Comparison of ENCODE assay signal across 9 cellular contexts in the genomic region with DNA sequence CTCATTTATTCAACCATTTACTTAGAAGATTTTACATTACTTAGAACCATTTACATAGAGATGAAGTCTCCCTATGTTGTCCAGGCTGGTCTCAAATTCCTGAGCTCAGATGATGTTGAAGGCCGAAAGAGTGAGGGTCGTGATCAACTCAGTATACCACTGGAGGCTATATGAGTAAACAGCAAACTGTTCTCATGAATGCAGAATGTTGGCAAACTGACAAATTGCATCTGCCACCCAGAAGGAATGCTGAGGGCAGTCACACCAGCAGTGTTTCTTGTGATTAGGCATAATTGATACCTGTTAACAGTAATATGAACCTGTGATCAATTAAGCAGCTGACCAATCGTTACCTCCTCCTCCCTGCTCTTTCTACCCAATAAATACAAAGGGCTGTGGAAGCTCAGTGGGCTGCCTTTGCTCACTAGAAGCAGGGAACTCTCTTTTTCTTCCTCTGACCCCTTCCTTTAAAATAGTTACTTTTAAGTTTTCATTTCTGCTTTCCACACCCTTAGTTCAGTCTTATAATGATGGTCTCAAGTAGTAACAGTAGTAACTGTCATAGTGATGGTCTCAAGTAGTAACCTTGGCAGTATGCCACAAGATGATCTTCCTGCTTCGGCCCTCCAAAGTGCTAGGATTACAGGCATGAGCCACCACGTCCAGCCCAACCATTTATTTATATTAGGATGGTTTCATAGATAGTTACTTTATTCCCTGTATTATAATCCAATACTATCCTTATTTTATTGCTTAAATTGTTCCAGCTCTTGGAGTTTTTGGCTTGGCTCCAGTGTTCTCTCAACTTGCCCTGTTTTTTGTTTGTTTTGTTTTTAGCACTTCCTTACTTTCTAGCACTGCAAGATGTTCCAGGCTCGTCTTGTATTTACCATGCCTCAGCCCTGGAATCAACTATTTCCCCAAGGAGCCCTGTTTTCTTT. TPM values are rescaled to one million over a fixed set of nuclear protein-coding genes. Genes with fewer than 3 reads are reported as not detected.
A peak's percentile ranks its signal among the peaks of the same experiment; 100 is the strongest.
DNase-seq lines count a peak whose midpoint lies in the region; ATAC-seq and TF ChIP-seq lines count a peak whose summit lies in the region.
"Had no signal": no experiment of that assay in that cellular context is flagged by ENCODE, and none has a peak within 500 bp of the region (broad histone marks: within the 10 kb centered on the region; RNA-seq: fewer than 3 reads in every experiment).

No MANE protein-coding gene starts in this region.

- intact Hi-C loops in Right ventricle myocardium superior (cut with DNase I): no loop called here

- H3K36me3 ChIP-seq in skeletal muscle satellite cell (ENCODE audit: insufficient read depth, low read length): no peaks in the 10 kb centered on the region

- H3K9ac ChIP-seq in skeletal muscle satellite cell (ENCODE audit: low read depth, low read length): no peak overlapping the region

- no peak for TF ChIP-seq POLR2A in GM18505 (IDR thresholded peaks at IDR 0.05; ENCODE audit: borderline replicate concordance, extremely low read depth, insufficient read depth, insufficient read length)

- peak overlapping the region; percentile 16 for H3K4me2 ChIP-seq in skeletal muscle satellite cell (ENCODE audit: low read length)

- ATAC-seq in Right ventricle myocardium superior (ENCODE audit: poor library complexity) (peak; percentile 80), GM19463 (IDR thresholded peaks at IDR 0.05; ENCODE audit: unreplicated experiment) (no peak), GM18505 (IDR thresholded peaks at IDR 0.05; ENCODE audit: unreplicated experiment) (no peak), HG03135 (IDR thresholded peaks at IDR 0.05; ENCODE audit: unreplicated experiment) (no peak)

- DNase-seq in LNCaP clone FGC (ENCODE audit: low read depth) (peak; percentile 91), SK-MEL-5 (ENCODE audit: low read depth, low spot score) (peak; percentile 47), Right ventricle myocardium superior (no peak), NCI-H2081 (lab: John Stamatoyannopoulos, UW) (no peak)
- DNase-seq: nucleus accumbens had no signal

- H3K4me1 ChIP-seq in skeletal muscle satellite cell (ENCODE audit: control insufficient read depth, insufficient read depth, low read length): peaks cover 12% of the 10 kb centered on the region

- H3K9me3 ChIP-seq in skeletal muscle satellite cell (replicated peaks; ENCODE audit: low read length): no peaks in the 10 kb centered on the region

- H3K27me3 ChIP-seq in skeletal muscle satellite cell (ENCODE audit: control insufficient read depth, insufficient read depth, low read length): no peaks in the 10 kb centered on the region

- in situ Hi-C loops in SK-MEL-5 (cut with HindIII; ENCODE audit: low pct_unique_long_range_greater_than_20kb, low sequenced_read_pairs): no loop called here

- H3K4me3 ChIP-seq in LNCaP clone FGC (ENCODE audit: low read depth, low read length): no peak overlapping the region
- no peak overlapping the region for H3K4me3 ChIP-seq in skeletal muscle satellite cell (ENCODE audit: low read length)

- no peak for TF ChIP-seq CTCF in LNCaP clone FGC (IDR thresholded peaks at IDR 0.05; ENCODE audit: control insufficient read depth, extremely low read depth, insufficient read depth)

RNA-seq across cellular contexts. Expression of a gene that starts 25.8 kb away (rescaled TPM):
- total RNA-seq in SK-MEL-5 (2014; rRNA removed; shearing (Covaris generic)): 48.5 and 53.5 TPM in 2 replicates
- polyA plus RNA-seq in SK-MEL-5 (2015; cell fraction: cytosol; rRNA removed): 33.8 and 46.0 TPM in 2 replicates
- 26.3 and 36.6 TPM in 2 replicates for polyA plus RNA-seq in SK-MEL-5 (2015; cell fraction: nucleus; rRNA removed)
- total RNA-seq in Right ventricle myocardium superior: 11.8 TPM
- total RNA-seq in skeletal muscle satellite cell (2012; rRNA removed): 86.7 and 113 TPM in 2 replicates

Comparison
In these comparisons a context has a peak if more than half of its experiments do, and no peak if none do; other contexts are left out.
1. DNase-seq: peak in LNCaP clone FGC (single experiment) and SK-MEL-5 (single experiment); none in Right ventricle myocardium superior (single experiment) and NCI-H2081 (0 of 2).